ENCODE assay signal across 19 cellular contexts in the genomic region with DNA sequence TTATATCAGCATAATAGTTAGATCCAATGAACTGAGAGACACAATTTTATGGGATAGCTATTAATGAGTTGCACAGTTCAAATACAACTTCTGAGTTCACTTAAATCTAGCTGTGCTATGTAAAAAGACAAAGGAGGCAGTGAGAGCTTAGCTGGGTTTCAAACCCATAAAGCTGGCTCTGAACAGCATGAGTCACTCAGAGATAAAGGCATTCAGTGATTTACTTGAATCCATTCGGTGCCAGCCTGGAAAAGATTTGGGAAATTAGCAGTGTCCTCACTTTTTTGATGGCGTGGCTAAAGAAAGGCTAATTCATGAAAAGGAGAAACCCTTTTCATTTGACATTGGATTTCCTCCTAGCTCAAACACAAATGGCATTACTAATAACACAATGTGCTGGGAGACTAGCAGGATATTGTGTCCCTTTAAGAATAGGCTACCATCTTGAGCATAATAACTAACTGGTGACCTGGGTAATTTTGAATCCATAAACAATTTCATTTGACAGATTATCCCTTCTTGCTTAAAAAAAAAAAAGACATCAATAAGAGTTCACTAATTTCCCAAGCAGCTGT.
DNase-seq lines count a peak whose midpoint lies in the region; ATAC-seq and TF ChIP-seq lines count a peak whose summit lies in the region.
"Had no signal": no experiment of that assay in that cellular context is flagged by ENCODE, and none has a peak within 500 bp of the region (broad histone marks: within the 10 kb centered on the region; RNA-seq: fewer than 3 reads in every experiment).

No MANE protein-coding gene starts in this region.

- H3K36me3 Mint-ChIP-seq in endodermal cell (ENCODE audit: low read depth) (no peaks in the 10 kb centered on the region), nephron progenitor cell (ENCODE audit: low read depth) (no peaks in the 10 kb centered on the region)
- H3K36me3 Mint-ChIP-seq: CD8-positive, alpha-beta T cell had no signal

- H3K4me1 Mint-ChIP-seq in endodermal cell, result peaks cover 25% of the 10 kb centered on the region
- peaks cover 47% of the 10 kb centered on the region for H3K4me1 Mint-ChIP-seq in nephron progenitor cell
- H3K4me1 Mint-ChIP-seq: activated T-helper 17 cell treated with anti-CD3 and anti-CD28 coated beads, Interleukin-2, amount 50 U/mL, for 72 hours; central memory CD8-positive, alpha-beta T cell had no signal

- H3K9me3 ChIP-seq in endodermal cell (ENCODE audit: control insufficient read depth, low read length), result no peaks in the 10 kb centered on the region
- H3K9me3 ChIP-seq: lower lobe of right lung, upper lobe of right lung had no signal

- ATAC-seq in HG03460 (IDR thresholded peaks at IDR 0.05; ENCODE audit: unreplicated experiment) (no peak), GM21381 (IDR thresholded peaks at IDR 0.05; ENCODE audit: unreplicated experiment) (no peak)
- ATAC-seq: CD8-positive, alpha-beta T cell; effector memory CD8-positive, alpha-beta T cell; lower lobe of right lung; upper lobe of right lung had no signal

- DNase-seq in Ammon's horn (ENCODE audit: low spot score), result peak; percentile 12
- peak; percentile 15 for DNase-seq in LNCaP clone FGC (ENCODE audit: low read depth)
- DNase-seq in endodermal cell, result no peak
- DNase-seq in nephron progenitor cell, result no peak
- no peak for DNase-seq in activated gamma-delta T cell treated with Interleukin-2 at 50 U/mL for 16 hours
- no peak for DNase-seq in stimulated activated CD8-positive, alpha-beta memory T cell treated with anti-CD3 and anti-CD28 coated beads, Interleukin-4, amount 100 ng/mL, for 48 hours
- DNase-seq: activated B cell treated with CpG ODN at 0.5 μM for 24 hours; CD8-positive, alpha-beta T cell; effector memory CD8-positive, alpha-beta T cell; lower lobe of right lung; NCI-H2029; NCI-H524 treated with DMSO at 0.1 percent for 48 hours; PC-9; stimulated activated naive CD4-positive, alpha-beta T cell; upper lobe of right lung had no signal

- H3K27ac Mint-ChIP-seq in endodermal cell (no peak overlapping the region), nephron progenitor cell (peak overlapping the region; percentile 95)
- H3K27ac Mint-ChIP-seq: activated B cell treated with CpG ODN at 0.5 μM for 24 hours; activated T-helper 17 cell treated with anti-CD3 and anti-CD28 coated beads, Interleukin-2, amount 50 U/mL, for 72 hours; CD8-positive, alpha-beta T cell; effector memory CD8-positive, alpha-beta T cell had no signal

- H3K9ac ChIP-seq in endodermal cell (ENCODE audit: extremely low read depth, low read length, poor library complexity, severe bottlenecking), result no peak overlapping the region

- WGBS in endodermal cell (ENCODE audit: insufficient coverage in 1 of 2, insufficient read length in 1 of 2), 2 experiments, result 73 to 90% methylated on average over 2 of the region's 2 CpGs

- no peaks in the 10 kb centered on the region for H3K27me3 ChIP-seq in endodermal cell (ENCODE audit: control insufficient read depth, insufficient read depth, low read length, poor library complexity, severe bottlenecking)
- H3K27me3 ChIP-seq: upper lobe of right lung had no signal

- TF ChIP-seq CTCF in LNCaP clone FGC (IDR thresholded peaks at IDR 0.05; ENCODE audit: control insufficient read depth, extremely low read depth, insufficient read depth) (no peak), endodermal cell (conservative IDR thresholded peaks at IDR 0.05) (no peak), nephron progenitor cell (IDR thresholded peaks at IDR 0.05) (no peak)

- peaks cover 9% of the 10 kb centered on the region for H3K4me1 ChIP-seq in endodermal cell (ENCODE audit: control insufficient read depth, insufficient read depth, low read length)

- peak overlapping the region; percentile 94 for H3K27ac ChIP-seq in endodermal cell (ENCODE audit: low read depth, low read length)
- H3K27ac ChIP-seq: lower lobe of right lung, PC-9, upper lobe of right lung had no signal

- H3K9me3 Mint-ChIP-seq in endodermal cell (no peaks in the 10 kb centered on the region), nephron progenitor cell (no peaks in the 10 kb centered on the region)
- H3K9me3 Mint-ChIP-seq: activated B cell treated with CpG ODN at 0.5 μM for 24 hours; activated T-helper 17 cell treated with anti-CD3 and anti-CD28 coated beads, Interleukin-2, amount 50 U/mL, for 72 hours; CD8-positive, alpha-beta T cell; central memory CD8-positive, alpha-beta T cell; effector memory CD8-positive, alpha-beta T cell had no signal

- H3K27me3 Mint-ChIP-seq in endodermal cell (ENCODE audit: insufficient read depth) (no peaks in the 10 kb centered on the region), nephron progenitor cell (ENCODE audit: low read depth, poor library complexity) (peaks cover 2% of the 10 kb centered on the region)

- H3K4me3 ChIP-seq in LNCaP clone FGC (ENCODE audit: low read depth, low read length) (no peak overlapping the region), endodermal cell (ENCODE audit: low read length) (no peak overlapping the region)
- H3K4me3 ChIP-seq: lower lobe of right lung, PC-9, upper lobe of right lung had no signal

- H3K4me3 Mint-ChIP-seq in endodermal cell, result no peak overlapping the region
- no peak overlapping the region for H3K4me3 Mint-ChIP-seq in nephron progenitor cell
- H3K4me3 Mint-ChIP-seq: activated B cell treated with CpG ODN at 0.5 μM for 24 hours; activated T-helper 17 cell treated with anti-CD3 and anti-CD28 coated beads, Interleukin-2, amount 50 U/mL, for 72 hours; CD8-positive, alpha-beta T cell; central memory CD8-positive, alpha-beta T cell; effector memory CD8-positive, alpha-beta T cell had no signal

- H3K36me3 ChIP-seq in endodermal cell (ENCODE audit: control insufficient read depth, insufficient read depth, low read length), result no peaks in the 10 kb centered on the region
- H3K36me3 ChIP-seq: lower lobe of right lung, upper lobe of right lung had no signal

Comparison
In these comparisons a context has a peak if more than half of its experiments do, and no peak if none do; other contexts are left out.
1. DNase-seq: peak in Ammon's horn (single experiment) and LNCaP clone FGC (single experiment); none in endodermal cell (single experiment), nephron progenitor cell (single experiment), activated gamma-delta T cell treated with Interleukin-2 at 50 U/mL for 16 hours (single experiment) and stimulated activated CD8-positive, alpha-beta memory T cell treated with anti-CD3 and anti-CD28 coated beads, Interleukin-4, amount 100 ng/mL, for 48 hours (single experiment).